Comparison of ENCODE assay signal across 15 cellular contexts in genomic region chr9:21770877-21771560, GRCh38. TPM values are rescaled to one million over a fixed set of nuclear protein-coding genes. Genes with fewer than 3 reads are reported as not detected.
A peak's percentile ranks its signal among the peaks of the same experiment; 100 is the strongest.
DNase-seq lines count a peak whose midpoint lies in the region; ATAC-seq and TF ChIP-seq lines count a peak whose summit lies in the region.
"Had no signal": no experiment of that assay in that cellular context is flagged by ENCODE, and none has a peak within 500 bp of the region (broad histone marks: within the 10 kb centered on the region; RNA-seq: fewer than 3 reads in every experiment).

No MANE protein-coding gene starts in this region.

- no peaks in the 10 kb centered on the region for H3K9me3 Mint-ChIP-seq in GM23338
- H3K9me3 Mint-ChIP-seq: activated T-helper 17 cell treated with anti-CD3 and anti-CD28 coated beads, Interleukin-2, amount 50 U/mL, for 72 hours had no signal

- ATAC-seq in GM19397 (IDR thresholded peaks at IDR 0.05; ENCODE audit: unreplicated experiment) (no peak), HG03342 (IDR thresholded peaks at IDR 0.05; ENCODE audit: unreplicated experiment) (no peak), GM23338 (no peak)
- ATAC-seq: activated T-helper 17 cell treated with anti-CD3 and anti-CD28 coated beads, Interleukin-2, amount 50 U/mL, for 72 hours; K562 had no signal

- no peak overlapping the region for H3K27ac Mint-ChIP-seq in GM23338
- H3K27ac Mint-ChIP-seq: activated T-helper 17 cell treated with anti-CD3 and anti-CD28 coated beads, Interleukin-2, amount 50 U/mL, for 72 hours; CD14-positive monocyte had no signal

- no peak overlapping the region for H3K4me3 ChIP-seq in AG04450 (ENCODE audit: low read depth, low read length)
- H3K4me3 ChIP-seq in brain microvascular endothelial cell (ENCODE audit: low read depth, low read length), result no peak overlapping the region
- no peak overlapping the region for H3K4me3 ChIP-seq in GM23338
- H3K4me3 ChIP-seq: coronary artery, K562 had no signal

- no peaks in the 10 kb centered on the region for H3K27me3 ChIP-seq in AG04450 (ENCODE audit: control insufficient read depth, insufficient read depth, low read length)
- H3K27me3 ChIP-seq in brain microvascular endothelial cell (replicated peaks), result no peaks in the 10 kb centered on the region
- peaks cover 46% of the 10 kb centered on the region for H3K27me3 ChIP-seq in GM23338 (ENCODE audit: insufficient read depth)

- H3K9me2 ChIP-seq in GM23338 (ENCODE audit: insufficient read depth), result no peaks in the 10 kb centered on the region

- H3K36me3 ChIP-seq in brain microvascular endothelial cell (replicated peaks), result no peaks in the 10 kb centered on the region
- no peaks in the 10 kb centered on the region for H3K36me3 ChIP-seq in GM23338 (ENCODE audit: insufficient read depth)

- H3K27me3 Mint-ChIP-seq in GM23338 (ENCODE audit: insufficient read depth, low read depth, poor library complexity), result peaks cover 4% of the 10 kb centered on the region

- no peak overlapping the region for H2AFZ ChIP-seq in GM23338

- in situ Hi-C loops in brain microvascular endothelial cell (cut with HindIII; ENCODE audit: low pct_ligation_motif_present, low sequenced_read_pairs), result no loop called here

- H3K27ac ChIP-seq in AG04450 (ENCODE audit: low read depth, low read length), result peak overlapping the region; percentile 66
- peak overlapping the region; percentile 76 for H3K27ac ChIP-seq in brain microvascular endothelial cell
- no peak overlapping the region for H3K27ac ChIP-seq in GM23338 (ENCODE audit: low read depth)

- no peaks in the 10 kb centered on the region for H3K4me1 Mint-ChIP-seq in GM23338

- H3K4me2 ChIP-seq in GM23338, result no peak overlapping the region

- H3F3A ChIP-seq in GM23338 (replicated peaks; ENCODE audit: low read depth), result no peaks in the 10 kb centered on the region

- no peaks in the 10 kb centered on the region for H3K9me3 ChIP-seq in AG04450 (ENCODE audit: control insufficient read depth, insufficient read depth, low read length)

- CTCF ChIA-PET in AG04450 (lab: Charles Lee), result interaction anchor here (0.7 to 2.1 kb wide), 7 partner anchors 13 to 445 kb away, joined by 3 to 11 read pairs (median 3); no protein-coding TSS in a partner anchor

- 0 out of 2 replicates have a peak, but pooled peaks cover 4% of the 10 kb centered on the region for H4K20me1 ChIP-seq in GM23338 (replicated peaks; ENCODE audit: insufficient read depth)

- H3K79me2 ChIP-seq in GM23338 (replicated peaks; ENCODE audit: insufficient read depth), result no peaks in the 10 kb centered on the region

- TF ChIP-seq CTCF in AG04450 (IDR thresholded peaks at IDR 0.05; ENCODE audit: low read depth, low read length) (no peak), brain microvascular endothelial cell (IDR thresholded peaks at IDR 0.05; ENCODE audit: low read depth, low read length, missing control alignments) (no peak), GM23338 (conservative IDR thresholded peaks at IDR 0.05; ENCODE audit: low read depth in 2 of 2) (no peak)

- POLR2A ChIA-PET in AG04450 (lab: Yijun Ruan, JAX), result no interaction called here

- no peak overlapping the region for H3K4me3 Mint-ChIP-seq in GM23338
- H3K4me3 Mint-ChIP-seq: activated T-helper 17 cell treated with anti-CD3 and anti-CD28 coated beads, Interleukin-2, amount 50 U/mL, for 72 hours; CD14-positive monocyte had no signal

- H3K36me3 Mint-ChIP-seq in GM23338 (ENCODE audit: low read depth), result no peaks in the 10 kb centered on the region
- H3K36me3 Mint-ChIP-seq: CD14-positive monocyte had no signal

- DNase-seq in AG04450 (ENCODE audit: low read depth, low spot score), result peak; percentile 34
- DNase-seq in HT1080 (ENCODE audit: low read depth), result peak; percentile 81
- peak; percentile 80 for DNase-seq in brain microvascular endothelial cell
- peak; percentile 5 to 89 for DNase-seq in lung microvascular endothelial cell (ENCODE audit: low read depth in 2 of 2)
- no peak for DNase-seq in NCI-H69 (lab: John Stamatoyannopoulos, UW)
- DNase-seq in GM23338 (ENCODE audit: low spot score), result no peak
- DNase-seq: right cardiac atrium, SIG-M5 had no signal

- no peaks in the 10 kb centered on the region for H3K4me1 ChIP-seq in GM23338 (ENCODE audit: insufficient read depth)

TF ChIP-seq in GM23338, 12 proteins besides CTCF, POLR2A, EP300 and RAD21 (continues in another document):
- TF ChIP-seq ZNF462 (CRISPR knock-in tag; IDR thresholded peaks at IDR 0.05), result no peak
- no peak for TF ChIP-seq ETS1 (IDR thresholded peaks at IDR 0.05)
- TF ChIP-seq STAT1 (IDR thresholded peaks at IDR 0.05; ENCODE audit: unreplicated experiment), result no peak
- TF ChIP-seq EZH2phosphoT487 (IDR thresholded peaks at IDR 0.05; ENCODE audit: unreplicated experiment), result no peak
- no peak for TF ChIP-seq NANOG (IDR thresholded peaks at IDR 0.05; ENCODE audit: borderline replicate concordance)
- TF ChIP-seq CREB1 (CRISPR knock-in tag; IDR thresholded peaks at IDR 0.05; ENCODE audit: low read depth), result no peak
- no peak for TF ChIP-seq EZH2 (IDR thresholded peaks at IDR 0.05; ENCODE audit: low read depth, unreplicated experiment)

RNA-seq across cellular contexts. Expression of gene MTAP, which starts 31.4 kb away (rescaled TPM):
- 21.7 and 26.1 TPM in 2 replicates for polyA plus RNA-seq in AG04450 (2011; rRNA removed)
- polyA minus RNA-seq in AG04450 (2011; rRNA and poly(A)+ RNA removed), result 25.3 and 28.9 TPM in 2 replicates
- total RNA-seq in HT1080 (2014; rRNA removed; shearing (Covaris generic)), result 1.8 and 1.9 TPM in 2 replicates
- polyA plus RNA-seq in HT1080 (2015; cell fraction: cytosol; rRNA removed), result 0.14 TPM in 1 of 2 replicates, not detected in the other
- 0.25 and 1.5 TPM in 2 replicates for polyA plus RNA-seq in HT1080 (2015; cell fraction: nucleus; rRNA removed)
- total RNA-seq in lung microvascular endothelial cell, result 11.1 and 13.3 TPM in 2 replicates
- total RNA-seq in GM23338 (2014; rRNA removed; shearing (Covaris generic)), result 70.0 and 71.8 TPM in 2 replicates
- polyA plus RNA-seq in GM23338 (2016; fragmentation: Nextera tagmentation; extraction: Ambion mirVana), result 51.0 and 61.8 TPM in 2 replicates
- total RNA-seq: H4 had no signal
- polyA plus RNA-seq: K562 had no signal

Comparison
In these comparisons a context has a peak if more than half of its experiments do, and no peak if none do; other contexts are left out.
1. DNase-seq: peak in AG04450 (single experiment), HT1080 (single experiment), brain microvascular endothelial cell (single experiment) and lung microvascular endothelial cell (2 of 2); none in NCI-H69 (single experiment) and GM23338 (single experiment).